ENCODE assay signal across 1 cellular context in the genomic region with DNA sequence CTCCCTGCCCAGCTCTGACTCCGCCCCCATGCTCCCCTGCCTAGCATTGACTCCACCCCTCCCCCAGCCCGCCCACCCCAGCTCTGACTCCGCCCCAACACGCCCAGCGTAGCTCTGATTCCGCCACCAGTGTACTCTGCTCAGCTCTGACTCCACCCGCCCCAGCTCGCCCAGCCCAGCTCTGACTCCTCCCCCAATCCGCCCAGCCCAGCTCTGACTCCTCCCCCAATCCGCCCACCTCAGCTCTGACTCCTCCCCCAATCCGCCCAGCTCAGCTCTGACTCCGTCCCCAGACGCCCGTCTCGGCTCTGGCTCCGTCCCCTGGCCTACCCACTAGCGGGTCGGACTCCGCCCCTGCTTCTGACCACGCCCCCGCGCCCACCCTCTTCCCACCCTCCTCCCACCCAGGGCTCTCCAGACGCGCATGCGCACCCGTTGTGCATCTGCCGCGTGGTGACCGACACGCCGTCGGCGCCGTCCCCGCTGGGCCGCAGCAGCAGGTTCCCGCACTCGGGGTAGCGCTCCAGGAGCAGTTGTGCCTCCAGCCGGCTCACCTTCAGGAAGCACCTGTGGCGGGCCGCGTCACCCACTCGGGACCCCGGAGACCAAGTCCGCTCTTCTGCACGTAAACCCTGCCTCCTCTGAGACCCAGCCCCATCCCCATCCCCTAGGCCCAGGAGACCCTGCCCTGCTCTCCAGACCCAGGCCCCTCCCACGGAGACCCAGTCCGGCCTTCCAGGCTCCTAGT.
TF ChIP-seq lines count a peak whose summit lies in the region.

No MANE protein-coding gene starts in this region.

TF ChIP-seq in IMR-90, 13 proteins besides CTCF, POLR2A, EP300 and RAD21:
- TF ChIP-seq MAFK (IDR thresholded peaks at IDR 0.05; ENCODE audit: low read depth, low read length) = no peak
- TF ChIP-seq NFE2L2 (IDR thresholded peaks at IDR 0.05; ENCODE audit: low read depth, low read length) = no peak
- TF ChIP-seq MAZ (IDR thresholded peaks at IDR 0.05; ENCODE audit: borderline replicate concordance, low read depth, low read length) = peak; percentile 9; the same call in 1 of the 2 replicates
- no peak for TF ChIP-seq FOS (IDR thresholded peaks at IDR 0.05; ENCODE audit: low read depth, low read length)
- TF ChIP-seq RFX5 (IDR thresholded peaks at IDR 0.05; ENCODE audit: low read depth, low read length) = no peak
- TF ChIP-seq CHD1 (IDR thresholded peaks at IDR 0.05; ENCODE audit: low read depth, low read length) = no peak
- TF ChIP-seq MXI1 (IDR thresholded peaks at IDR 0.05; ENCODE audit: borderline replicate concordance, low read depth, low read length) = no peak
